ENCODE assay signal across 7 cellular contexts in the genomic region with DNA sequence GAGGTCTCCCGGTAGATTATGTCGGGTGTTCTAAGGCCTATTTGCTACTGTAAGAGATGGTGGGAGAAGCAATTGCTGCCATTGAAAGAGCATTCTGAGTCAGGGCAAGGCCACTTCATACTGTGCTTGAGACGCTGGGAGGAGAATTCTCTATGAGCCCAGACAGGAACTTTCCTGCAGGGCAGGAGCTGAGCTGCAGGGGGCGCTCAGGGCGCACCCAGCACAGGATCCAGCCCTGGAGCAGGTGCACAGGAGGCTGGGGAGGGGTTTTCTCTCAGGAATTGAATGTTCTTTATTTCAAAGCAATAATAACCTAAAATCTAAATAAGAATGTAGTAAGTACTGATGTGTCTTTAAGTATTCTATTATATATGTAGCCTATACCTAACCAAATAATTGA.
A peak's percentile ranks its signal among the peaks of the same experiment; 100 is the strongest.
DNase-seq lines count a peak whose midpoint lies in the region; ATAC-seq, FAIRE-seq and TF ChIP-seq lines count a peak whose summit lies in the region.
"Not testable (repeated sequence)": the region's sequence is repeated elsewhere in the genome, so short reads cannot be mapped to it uniquely, and the experiment has no call there.

No MANE protein-coding gene starts in this region.

- peak; percentile 68 for ATAC-seq in GM18861 (IDR thresholded peaks at IDR 0.05; ENCODE audit: unreplicated experiment)
- peak; percentile 57 for ATAC-seq in GM21528 (IDR thresholded peaks at IDR 0.05; ENCODE audit: low FRiP score, unreplicated experiment)
- ATAC-seq in HG02973 (IDR thresholded peaks at IDR 0.05; ENCODE audit: unreplicated experiment) = peak; percentile 63
- peak; percentile 89 for ATAC-seq in activated CD8-positive, alpha-beta T cell treated with anti-CD3 and anti-CD28 coated beads for 36 hours
- ATAC-seq in K562 = peak; percentile 100
- peak; percentile 53 for ATAC-seq in memory B cell (ENCODE audit: low read depth)

- H2AFZ ChIP-seq in K562 (ENCODE audit: low read depth, low read length) = not testable (repeated sequence)

- not testable (repeated sequence) for H3K36me3 ChIP-seq in K562 (ENCODE audit: control insufficient read depth, insufficient read depth, low read length)

- not testable (repeated sequence) for BruUV-seq in K562 (replicated peaks; lab: Mats Ljungman, UMichigan)

- not testable (repeated sequence) for TF ChIP-seq RAD21 in K562 (CRISPR knock-in tag; conservative IDR thresholded peaks at IDR 0.05 in 1 of 2, IDR thresholded peaks at IDR 0.05 in 1 of 2)

- CTCF ChIA-PET in activated CD8-positive, alpha-beta T cell treated with anti-CD3 and anti-CD28 coated beads for 36 hours (lab: Charles Lee); K562 (lab: Yijun Ruan, JAX; ENCODE audit: low intra/inter-chr PET ratio): not testable (repeated sequence)

- not testable (repeated sequence) for H3K36me3 Mint-ChIP-seq in activated CD8-positive, alpha-beta T cell treated with anti-CD3 and anti-CD28 coated beads for 36 hours (ENCODE audit: low read depth); memory B cell

- H4K20me1 ChIP-seq in K562 (replicated peaks; ENCODE audit: control insufficient read depth, insufficient read depth, low read length) = not testable (repeated sequence)

- H3K27me3 Mint-ChIP-seq in activated CD8-positive, alpha-beta T cell treated with anti-CD3 and anti-CD28 coated beads for 36 hours; memory B cell: not testable (repeated sequence)

- H3K9me3 ChIP-seq in K562 (replicated peaks; ENCODE audit: control insufficient read depth, insufficient read depth, low read depth, low read length) = not testable (repeated sequence)

- not testable (repeated sequence) for H3K4me3 Mint-ChIP-seq in activated CD8-positive, alpha-beta T cell treated with anti-CD3 and anti-CD28 coated beads for 36 hours; memory B cell

- TF ChIP-seq POLR2A in K562 (conservative IDR thresholded peaks at IDR 0.05) = not testable (repeated sequence)

- not testable (repeated sequence) for TF ChIP-seq EP300 in K562 (IDR thresholded peaks at IDR 0.05; ENCODE audit: low read length)

- WGBS in K562 (ENCODE audit: insufficient coverage, low coverage, missing lambda C conversion rate) = 0% methylated on average over 2 of the region's 5 CpGs

- H3K9me1 ChIP-seq in K562 (ENCODE audit: control insufficient read depth, insufficient read depth, low read length) = not testable (repeated sequence)

- not testable (repeated sequence) for H3K27me3 ChIP-seq in K562 (ENCODE audit: control insufficient read depth in 2 of 2, insufficient read depth in 2 of 2, low read length in 2 of 2)

- DNase-seq in LNCaP clone FGC (ENCODE audit: low read depth); K562 (ENCODE audit: extremely low read depth in 1 of 4, low spot score in 3 of 4); memory B cell (ENCODE audit: low spot score in 2 of 2): not testable (repeated sequence)
- DNase-seq in activated CD8-positive, alpha-beta T cell treated with anti-CD3 and anti-CD28 coated beads for 36 hours = peak; percentile 14

- not testable (repeated sequence) for H3K27ac Mint-ChIP-seq in activated CD8-positive, alpha-beta T cell treated with anti-CD3 and anti-CD28 coated beads for 36 hours; memory B cell

- H3K79me2 ChIP-seq in K562 (ENCODE audit: control insufficient read depth, insufficient read depth, low read length) = not testable (repeated sequence)

- not testable (repeated sequence) for H3K4me3 ChIP-seq in LNCaP clone FGC (ENCODE audit: low read depth, low read length); K562

- not testable (repeated sequence) for H3K9me3 Mint-ChIP-seq in activated CD8-positive, alpha-beta T cell treated with anti-CD3 and anti-CD28 coated beads for 36 hours; memory B cell

- not testable (repeated sequence) for H3K4me2 ChIP-seq in K562 (ENCODE audit: insufficient read depth, low read length)

- not testable (repeated sequence) for H3K4me1 Mint-ChIP-seq in activated CD8-positive, alpha-beta T cell treated with anti-CD3 and anti-CD28 coated beads for 36 hours (ENCODE audit: low read depth); memory B cell

- not testable (repeated sequence) for H3K9ac ChIP-seq in K562 (ENCODE audit: insufficient read depth in 1 of 2, low read depth in 2 of 2, low read length in 2 of 2)

- not testable (repeated sequence) for H3K4me1 ChIP-seq in K562 (replicated peaks in 1 of 2; ENCODE audit: control insufficient read depth in 2 of 2, insufficient read depth in 2 of 2, low read length in 2 of 2)

- not testable (repeated sequence) for H3K27ac ChIP-seq in K562 (ENCODE audit: extremely low read depth, low read depth, low read length)

- in situ Hi-C loops in K562 (cut with MboI) = not testable (repeated sequence)

- 0 out of 2 replicates have a peak, but pooled peaks have one; percentile 22 for TF ChIP-seq CTCF in LNCaP clone FGC (IDR thresholded peaks at IDR 0.05; ENCODE audit: control insufficient read depth, extremely low read depth, insufficient read depth)
- TF ChIP-seq CTCF in activated CD8-positive, alpha-beta T cell treated with anti-CD3 and anti-CD28 coated beads for 36 hours (IDR thresholded peaks at IDR 0.05); K562 (IDR thresholded peaks at IDR 0.05 in 2 of 3, conservative IDR thresholded peaks at IDR 0.05 in 1 of 3; ENCODE audit: insufficient read depth in 2 of 3, low read depth in 1 of 3, low read length in 3 of 3): not testable (repeated sequence)

- FAIRE-seq in K562 (lab: Jason Lieb, UNC) = not testable (repeated sequence)

- intact Hi-C loops in activated CD8-positive, alpha-beta T cell treated with anti-CD3 and anti-CD28 coated beads for 36 hours (cut with micrococcal nuclease); K562 (cut with micrococcal nuclease): not testable (repeated sequence)

- POLR2A ChIA-PET in activated CD8-positive, alpha-beta T cell treated with anti-CD3 and anti-CD28 coated beads for 36 hours (lab: Charles Lee); K562 (lab: Yijun Ruan, JAX): not testable (repeated sequence)
